ENCODE assay signal across 21 cellular contexts in the genomic region with DNA sequence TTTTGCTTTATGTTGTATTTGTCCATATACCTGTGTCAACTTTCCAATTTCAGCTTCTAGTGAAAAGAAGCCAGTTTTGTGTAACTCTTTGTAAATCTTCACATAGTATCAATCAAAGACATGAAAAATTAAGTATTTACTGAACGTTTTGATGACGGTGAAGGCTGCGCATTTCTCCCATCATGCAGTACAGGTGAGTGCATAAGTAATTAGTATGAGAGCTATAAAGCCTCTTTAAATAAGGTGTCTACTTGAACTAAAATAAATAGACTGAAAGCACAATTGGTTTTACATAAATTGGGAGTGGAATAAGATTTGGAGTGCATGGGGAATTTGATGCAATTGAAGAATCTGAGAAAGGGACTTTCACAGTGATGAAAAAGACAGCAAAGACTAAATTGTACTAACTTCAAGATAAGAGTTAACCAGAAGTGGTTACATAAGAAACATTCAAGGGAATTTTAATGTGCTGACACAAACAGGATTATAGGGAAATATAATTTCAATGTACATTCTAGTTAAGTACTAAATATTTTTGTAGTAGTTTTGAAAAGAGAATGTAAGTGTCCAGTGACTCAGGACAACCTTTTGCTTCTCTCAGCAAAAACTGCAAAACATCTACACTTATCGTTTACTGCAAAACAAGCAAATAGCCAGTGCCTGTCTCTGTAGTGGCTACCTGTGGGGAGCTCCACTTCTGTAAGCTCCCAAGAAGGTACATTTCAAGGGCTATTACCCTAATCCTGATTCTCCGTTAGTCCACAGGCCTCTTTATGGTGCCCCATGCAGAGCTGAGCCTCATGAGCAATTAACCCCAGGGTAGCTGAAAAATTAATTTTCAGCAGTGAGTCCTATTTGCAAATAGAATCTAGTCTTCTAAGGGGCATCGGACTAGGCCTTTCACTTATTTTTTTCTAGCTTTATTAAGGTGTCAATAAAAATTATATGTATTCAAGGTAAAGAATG.
"Had no signal": no experiment of that assay in that cellular context is flagged by ENCODE, and none has a peak within 500 bp of the region (broad histone marks: within the 10 kb centered on the region; RNA-seq: fewer than 3 reads in every experiment).

No MANE protein-coding gene starts in this region.

- H3K27ac Mint-ChIP-seq: activated CD8-positive, alpha-beta T cell treated with anti-CD3 and anti-CD28 coated beads, Interleukin-2, amount 10 ng/mL, durations not matched to agents 7 days and 5 days; activated naive CD4-positive, alpha-beta T cell treated with anti-CD3 and anti-CD28 coated beads, Interleukin-2, amount 50 U/mL, for 24 hours; brain; naive thymus-derived CD4-positive, alpha-beta T cell had no signal

- DNase-seq: activated CD4-positive, alpha-beta T cell treated with anti-CD3 and anti-CD28 coated beads for 1 hour; activated CD4-positive, alpha-beta T cell treated with anti-CD3 and anti-CD28 coated beads, Interleukin-2, amount 50 U/mL, for 1 hour; activated CD8-positive, alpha-beta T cell treated with anti-CD3 and anti-CD28 coated beads, Interleukin-2, amount 10 ng/mL, durations not matched to agents 7 days and 5 days; activated gamma-delta T cell treated with Interleukin-2 at 50 U/mL for 16 hours; activated T-cell treated with anti-CD3 and anti-CD28 coated beads, Interleukin-2, amount 50 U/mL, for 1 hour; aorta; effector CD4-positive, alpha-beta T cell; foreskin melanocyte; kidney glomerular epithelial cell; left ventricle myocardium inferior; naive thymus-derived CD4-positive, alpha-beta T cell; posterior cingulate gyrus; stimulated activated CD4-positive, alpha-beta T cell treated with anti-CD3 and anti-CD28 coated beads, Interleukin-2, amount 100 ng/mL, for 48 hours; stimulated activated CD8-positive, alpha-beta memory T cell treated with anti-CD3 and anti-CD28 coated beads, Interleukin-4, amount 100 ng/mL, for 48 hours; stimulated activated naive CD4-positive, alpha-beta T cell; upper lobe of left lung; WERI-Rb-1 had no signal

- H3K36me3 ChIP-seq: thoracic aorta, upper lobe of left lung, WERI-Rb-1 had no signal

- H3K4me3 ChIP-seq: left ventricle myocardium inferior, thoracic aorta, upper lobe of left lung had no signal

- ATAC-seq: activated CD8-positive, alpha-beta T cell treated with anti-CD3 and anti-CD28 coated beads, Interleukin-2, amount 10 ng/mL, durations not matched to agents 7 days and 5 days; naive thymus-derived CD4-positive, alpha-beta T cell had no signal

- H3K36me3 Mint-ChIP-seq: activated naive CD4-positive, alpha-beta T cell treated with anti-CD3 and anti-CD28 coated beads, Interleukin-2, amount 50 U/mL, for 24 hours; brain; naive thymus-derived CD4-positive, alpha-beta T cell had no signal

- H3K27ac ChIP-seq: left ventricle myocardium inferior, thoracic aorta, upper lobe of left lung, WERI-Rb-1 had no signal

- H3K4me3 Mint-ChIP-seq: activated CD8-positive, alpha-beta T cell treated with anti-CD3 and anti-CD28 coated beads, Interleukin-2, amount 10 ng/mL, durations not matched to agents 7 days and 5 days; activated naive CD4-positive, alpha-beta T cell treated with anti-CD3 and anti-CD28 coated beads, Interleukin-2, amount 50 U/mL, for 24 hours; brain; naive thymus-derived CD4-positive, alpha-beta T cell; neural crest cell had no signal

- H3K27me3 ChIP-seq: upper lobe of left lung had no signal

- H3K4me1 Mint-ChIP-seq: brain, neural crest cell had no signal

- H3K27me3 Mint-ChIP-seq: activated naive CD4-positive, alpha-beta T cell treated with anti-CD3 and anti-CD28 coated beads, Interleukin-2, amount 50 U/mL, for 24 hours; brain had no signal

- H3K9me3 Mint-ChIP-seq: activated naive CD4-positive, alpha-beta T cell treated with anti-CD3 and anti-CD28 coated beads, Interleukin-2, amount 50 U/mL, for 24 hours had no signal
